In genomic region chr18:48690494-48690893, GRCh38 we compare ENCODE assay signal across 23 cellular contexts.
"Had no signal": no experiment of that assay in that cellular context is flagged by ENCODE, and none has a peak within 500 bp of the region (broad histone marks: within the 10 kb centered on the region; RNA-seq: fewer than 3 reads in every experiment).

No MANE protein-coding gene starts in this region.

- H3K4me1 Mint-ChIP-seq: IgD-negative memory B cell had no signal

- H3K9ac ChIP-seq: SK-N-SH had no signal

- H3K4me2 ChIP-seq: SK-N-SH had no signal

- H3K9me3 Mint-ChIP-seq: IgD-negative memory B cell had no signal

- H3K9me3 ChIP-seq: SK-N-SH had no signal

- DNase-seq: NCI-H1092, NCI-H1105 treated with DMSO at 0.1 percent for 48 hours, NCI-H1417 treated with DMSO at 0.1 percent for 48 hours, NCI-H146, NCI-H1694 treated with DMSO at 0.1 percent for 48 hours, NCI-H1930, NCI-H2081 treated with DMSO at 0.1 percent for 48 hours, NCI-H2171, NCI-H226, NCI-H446, NCI-H510A, NCI-H524 treated with DMSO at 0.1 percent for 48 hours, NCI-H69, NCI-H774, PC-3, SHP77, SK-N-SH had no signal

- H3K4me3 Mint-ChIP-seq: IgD-negative memory B cell had no signal

- H3K27ac Mint-ChIP-seq: IgD-negative memory B cell had no signal

- ATAC-seq: K562, Panc1, PC-3 had no signal

- FAIRE-seq: HTR-8/SVneo, K562 had no signal

- H3K4me3 ChIP-seq: K562 had no signal

- H3K27me3 Mint-ChIP-seq: IgD-negative memory B cell had no signal

- H3K27ac ChIP-seq: HL-60, RWPE1 had no signal
